8 cellular contexts compared by ENCODE assay signal in the genomic region with DNA sequence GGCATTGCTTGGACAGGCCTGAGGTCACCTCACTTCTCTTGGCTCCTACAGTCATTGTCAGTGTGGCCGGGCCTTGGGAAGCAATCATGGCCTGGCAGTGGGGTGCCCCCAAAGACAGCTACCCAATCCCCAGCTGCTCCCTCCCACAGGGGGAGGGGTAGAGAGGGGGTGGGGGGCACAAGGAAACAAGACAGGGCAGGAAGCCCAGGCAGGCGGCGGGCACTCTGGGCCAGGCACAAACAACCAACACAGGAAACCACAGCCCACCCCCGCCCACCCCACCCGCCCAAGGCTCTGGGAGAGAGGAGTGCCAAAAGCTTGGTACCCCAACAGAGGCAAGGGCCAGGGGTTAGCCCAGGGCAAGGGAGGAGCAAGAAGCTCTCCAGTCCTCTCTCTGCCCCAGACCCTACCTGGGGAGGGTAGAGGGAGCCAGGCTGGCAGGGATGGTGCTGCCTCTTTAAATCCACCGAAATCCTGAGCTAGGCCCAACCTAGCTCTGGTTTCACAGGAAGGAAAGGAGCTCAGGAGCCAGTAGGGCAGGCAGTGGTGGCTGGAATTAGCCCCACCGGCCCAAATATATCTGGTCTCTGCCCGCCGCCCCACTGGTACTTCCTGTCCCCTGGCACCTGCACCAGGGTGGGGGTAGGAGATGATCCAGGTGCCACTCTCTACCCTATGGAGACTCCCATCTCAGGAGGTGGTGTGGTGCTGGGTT. TPM values are rescaled to one million over a fixed set of nuclear protein-coding genes. Genes with fewer than 3 reads are reported as not detected.
DNase-seq lines count a peak whose midpoint lies in the region; ATAC-seq and TF ChIP-seq lines count a peak whose summit lies in the region.

No MANE protein-coding gene starts in this region.

- peaks cover 4% of the 10 kb centered on the region for H3K36me3 ChIP-seq in CD4-positive, CD25-positive, alpha-beta regulatory T cell (ENCODE audit: control insufficient read depth, insufficient read depth, low read length)
- no peaks in the 10 kb centered on the region for H3K36me3 ChIP-seq in PC-3 (ENCODE audit: low read depth, low read length)
- no peaks in the 10 kb centered on the region for H3K36me3 ChIP-seq in colonic mucosa

- CTCF ChIA-PET in PC-3 (lab: Charles Lee) = interaction anchor here (2.4 kb wide), 1 partner anchor 14 kb away, joined by 10 read pairs; no protein-coding TSS in a partner anchor

- DNase-seq in CD4-positive, CD25-positive, alpha-beta regulatory T cell = peak in 2 of 3 donors; percentile 34 to 74
- DNase-seq in PC-3 (peak; percentile 44), colonic mucosa (no peak), SK-N-DZ (ENCODE audit: low spot score) (no peak), NCI-H2171 (lab: John Stamatoyannopoulos, UW) (no peak), NCI-H2081 treated with DMSO at 0.1 percent for 48 hours (lab: John Stamatoyannopoulos, UW) (no peak)
- DNase-seq in natural killer cell treated with Interleukin-12 subunit alpha and Interleukin-12 subunit beta and Interleukin-15 and Interleukin-18, amount 100 ng/mL, for 72 hours (ENCODE audit: low spot score) = peak; percentile 64

- no peaks in the 10 kb centered on the region for H3K27me3 ChIP-seq in CD4-positive, CD25-positive, alpha-beta regulatory T cell (ENCODE audit: control insufficient read depth, insufficient read depth, low read length)
- no peaks in the 10 kb centered on the region for H3K27me3 ChIP-seq in PC-3 (ENCODE audit: low read length)
- no peaks in the 10 kb centered on the region for H3K27me3 ChIP-seq in colonic mucosa

- peaks cover 12% of the 10 kb centered on the region for H3K36me3 Mint-ChIP-seq in CD4-positive, CD25-positive, alpha-beta regulatory T cell
- H3K36me3 Mint-ChIP-seq in natural killer cell treated with Interleukin-12 subunit alpha and Interleukin-12 subunit beta and Interleukin-15 and Interleukin-18, amount 100 ng/mL, for 72 hours = no peaks in the 10 kb centered on the region

- peak overlapping the region; percentile 87 for H3K4me2 ChIP-seq in PC-3 (ENCODE audit: low read length)

- H3K9ac ChIP-seq in PC-3 (ENCODE audit: low read length) (peak overlapping the region; percentile 79), colonic mucosa (ENCODE audit: low read depth in 2 of 2, low read length in 2 of 2) (peak overlapping the region in 1 of 2 donors; percentile 87)

- H3K27me3 Mint-ChIP-seq in CD4-positive, CD25-positive, alpha-beta regulatory T cell = no peaks in the 10 kb centered on the region
- no peaks in the 10 kb centered on the region for H3K27me3 Mint-ChIP-seq in natural killer cell treated with Interleukin-12 subunit alpha and Interleukin-12 subunit beta and Interleukin-15 and Interleukin-18, amount 100 ng/mL, for 72 hours

- H2AFZ ChIP-seq in PC-3 (ENCODE audit: low read length) = no peak overlapping the region

- H3K27ac ChIP-seq in CD4-positive, CD25-positive, alpha-beta regulatory T cell (ENCODE audit: insufficient read depth, low read length, poor library complexity, severe bottlenecking) = peak overlapping the region; percentile 100
- peak overlapping the region; percentile 97 for H3K27ac ChIP-seq in PC-3 (ENCODE audit: low read length)
- H3K27ac ChIP-seq in colonic mucosa = peak overlapping the region; percentile 100

- no peak for ATAC-seq in CD4-positive, CD25-positive, alpha-beta regulatory T cell (ENCODE audit: low read depth in 2 of 2)
- ATAC-seq in PC-3 (no peak), HG02981 (IDR thresholded peaks at IDR 0.05; ENCODE audit: unreplicated experiment) (no peak)
- peak in 1 of 2 donors; percentile 4 for ATAC-seq in natural killer cell treated with Interleukin-12 subunit alpha and Interleukin-12 subunit beta and Interleukin-15 and Interleukin-18, amount 100 ng/mL, for 72 hours

- peaks cover 0 to 92% (median 51%) of the 10 kb centered on the region in 4 donors for H3K4me1 Mint-ChIP-seq in CD4-positive, CD25-positive, alpha-beta regulatory T cell
- peaks cover 66 to 76% of the 10 kb centered on the region in 2 donors for H3K4me1 Mint-ChIP-seq in natural killer cell treated with Interleukin-12 subunit alpha and Interleukin-12 subunit beta and Interleukin-15 and Interleukin-18, amount 100 ng/mL, for 72 hours (ENCODE audit: low read depth in 2 of 2)

- no peaks in the 10 kb centered on the region for H4K20me1 ChIP-seq in PC-3 (ENCODE audit: low read length)

- TF ChIP-seq CTCF in PC-3 (conservative IDR thresholded peaks at IDR 0.05; ENCODE audit: low read depth, low read length) (no peak), colonic mucosa (IDR thresholded peaks at IDR 0.05) (no peak)

- intact Hi-C loops in PC-3 (cut with micrococcal nuclease) = no loop called here
- intact Hi-C loops in colonic mucosa (cut with DNase I) = no loop called here

- H3K9me3 Mint-ChIP-seq in CD4-positive, CD25-positive, alpha-beta regulatory T cell = peaks cover 0 to 2% (median 0%) of the 10 kb centered on the region in 7 donors
- H3K9me3 Mint-ChIP-seq in natural killer cell treated with Interleukin-12 subunit alpha and Interleukin-12 subunit beta and Interleukin-15 and Interleukin-18, amount 100 ng/mL, for 72 hours = no peaks in the 10 kb centered on the region

- no peaks in the 10 kb centered on the region for H3K9me2 ChIP-seq in PC-3 (replicated peaks; ENCODE audit: low read length)

- peaks cover 100% of the 10 kb centered on the region for H3K4me1 ChIP-seq in CD4-positive, CD25-positive, alpha-beta regulatory T cell (ENCODE audit: control insufficient read depth, insufficient read depth, low read length, poor library complexity, severe bottlenecking)
- H3K4me1 ChIP-seq in PC-3 (ENCODE audit: insufficient read depth, low read length) (peaks cover 94% of the 10 kb centered on the region), colonic mucosa (peaks cover 71% of the 10 kb centered on the region)

- H3K4me3 Mint-ChIP-seq in CD4-positive, CD25-positive, alpha-beta regulatory T cell = peak overlapping the region; percentile 85 to 91 (median 86)
- H3K4me3 Mint-ChIP-seq in natural killer cell treated with Interleukin-12 subunit alpha and Interleukin-12 subunit beta and Interleukin-15 and Interleukin-18, amount 100 ng/mL, for 72 hours = peak overlapping the region; percentile 74

- POLR2A ChIA-PET in PC-3 (lab: Charles Lee; ENCODE audit: unreplicated experiment) = interaction anchor here (0.5 to 1.7 kb wide), 5 partner anchors 9 to 105 kb away, joined by 3 to 8 read pairs (median 5); partner anchors contain the start of genes BCL9L and TRAPPC4

- H3F3A ChIP-seq in PC-3 (ENCODE audit: low read length, unreplicated experiment) = peaks cover 17% of the 10 kb centered on the region

- peak overlapping the region; percentile 70 for H3K4me3 ChIP-seq in CD4-positive, CD25-positive, alpha-beta regulatory T cell (ENCODE audit: low read depth, low read length)
- peak overlapping the region; percentile 17; the same call in 1 of the 2 replicates for H3K4me3 ChIP-seq in PC-3 (ENCODE audit: low read length)
- no peak overlapping the region for H3K4me3 ChIP-seq in colonic mucosa

- peaks cover 87% of the 10 kb centered on the region for H3K79me2 ChIP-seq in PC-3 (ENCODE audit: low read length)

- no peaks in the 10 kb centered on the region for H3K9me3 ChIP-seq in CD4-positive, CD25-positive, alpha-beta regulatory T cell (ENCODE audit: control insufficient read depth in 2 of 2, low read length in 2 of 2)
- H3K9me3 ChIP-seq in PC-3 (ENCODE audit: low read length) (no peaks in the 10 kb centered on the region), colonic mucosa (no peaks in the 10 kb centered on the region)

- no TSS peak for BruUV-seq in PC-3 (replicated peaks; lab: Mats Ljungman, UMichigan)

- H3K27ac Mint-ChIP-seq in CD4-positive, CD25-positive, alpha-beta regulatory T cell = peak overlapping the region; percentile 99
- H3K27ac Mint-ChIP-seq in natural killer cell treated with Interleukin-12 subunit alpha and Interleukin-12 subunit beta and Interleukin-15 and Interleukin-18, amount 100 ng/mL, for 72 hours = peak overlapping the region; percentile 97 to 99

RNA-seq across cellular contexts. Expression of gene BCL9L, which starts 12.2 kb away (rescaled TPM):
- total RNA-seq in CD4-positive, CD25-positive, alpha-beta regulatory T cell = 229 TPM
- 1 to 10 TPM; 2.1 to 4.1 (median 3.1) TPM for polyA plus RNA-seq in CD4-positive, CD25-positive, alpha-beta regulatory T cell
- total RNA-seq in PC-3 (2014; rRNA removed) (49.7 and 68.2 TPM in 2 replicates), colonic mucosa (10 to 100 TPM; 31.4 to 37.4 TPM)
- total RNA-seq in natural killer cell treated with Interleukin-12 subunit alpha and Interleukin-12 subunit beta and Interleukin-15 and Interleukin-18, amount 100 ng/mL, for 72 hours = 10 to 100 TPM; 33.5 to 62.2 TPM
- polyA plus RNA-seq in SK-N-DZ (2014; cell fraction: cytosol; rRNA removed) = 1.3 and 2.8 TPM in 2 replicates
- polyA plus RNA-seq in SK-N-DZ (2014; cell fraction: nucleus; rRNA removed) = 1.1 and 1.7 TPM in 2 replicates

RNA-seq across cellular contexts. Expression of gene CXCR5, which starts 29.9 kb away (rescaled TPM):
- total RNA-seq in CD4-positive, CD25-positive, alpha-beta regulatory T cell = 4.8 TPM
- polyA plus RNA-seq in CD4-positive, CD25-positive, alpha-beta regulatory T cell = 10 to 100 TPM in 1 of 4 donors, 1 to 10 TPM in 3; 3.3 to 10.7 (median 6.0) TPM
- total RNA-seq in PC-3 (2014; rRNA removed) (not detected in 2 replicates), colonic mucosa (under 1 TPM; 0.05 to 0.19 TPM)
- 1 to 10 TPM; 3.1 to 6.3 TPM for total RNA-seq in natural killer cell treated with Interleukin-12 subunit alpha and Interleukin-12 subunit beta and Interleukin-15 and Interleukin-18, amount 100 ng/mL, for 72 hours
- not detected in 2 replicates for polyA plus RNA-seq in SK-N-DZ (2014; cell fraction: cytosol; rRNA removed)
- not detected in 2 replicates for polyA plus RNA-seq in SK-N-DZ (2014; cell fraction: nucleus; rRNA removed)

RNA-seq across cellular contexts. Expression of gene UPK2, which starts 42.5 kb away (rescaled TPM):
- total RNA-seq in CD4-positive, CD25-positive, alpha-beta regulatory T cell = not detected
- polyA plus RNA-seq in CD4-positive, CD25-positive, alpha-beta regulatory T cell = under 1 TPM; 0.19 to 0.42 (median 0.23) TPM
- total RNA-seq in PC-3 (2014; rRNA removed) (0.44 TPM in 1 of 2 replicates, not detected in the other), colonic mucosa (not detected)
- total RNA-seq in natural killer cell treated with Interleukin-12 subunit alpha and Interleukin-12 subunit beta and Interleukin-15 and Interleukin-18, amount 100 ng/mL, for 72 hours = 1 to 10 TPM in 1 of 2 donors, under 1 TPM in 1; 0.64 to 1.1 TPM
- polyA plus RNA-seq in SK-N-DZ (2014; cell fraction: cytosol; rRNA removed) = not detected in 2 replicates
- polyA plus RNA-seq in SK-N-DZ (2014; cell fraction: nucleus; rRNA removed) = not detected in 2 replicates

RNA-seq across cellular contexts. Expression of gene FOXR1, which starts 58.0 kb away (rescaled TPM):
- total RNA-seq in CD4-positive, CD25-positive, alpha-beta regulatory T cell = not detected
- not detected for polyA plus RNA-seq in CD4-positive, CD25-positive, alpha-beta regulatory T cell
- total RNA-seq in PC-3 (2014; rRNA removed) (not detected in 2 replicates), colonic mucosa (not detected)
- total RNA-seq in natural killer cell treated with Interleukin-12 subunit alpha and Interleukin-12 subunit beta and Interleukin-15 and Interleukin-18, amount 100 ng/mL, for 72 hours = not detected
- not detected in 2 replicates for polyA plus RNA-seq in SK-N-DZ (2014; cell fraction: cytosol; rRNA removed)
- not detected in 2 replicates for polyA plus RNA-seq in SK-N-DZ (2014; cell fraction: nucleus; rRNA removed)

Comparison
In these comparisons a context has a peak if more than half of its experiments do, and no peak if none do; other contexts are left out.
1. DNase-seq: peak in CD4-positive, CD25-positive, alpha-beta regulatory T cell (2 of 3), PC-3 (single experiment) and natural killer cell treated with Interleukin-12 subunit alpha and Interleukin-12 subunit beta and Interleukin-15 and Interleukin-18, amount 100 ng/mL, for 72 hours (single experiment); none in colonic mucosa (single experiment), SK-N-DZ (single experiment), NCI-H2171 (single experiment) and NCI-H2081 treated with DMSO at 0.1 percent for 48 hours (single experiment).
2. Peak in every context shown above with its lines, with median percentiles within 50 percentile points of each other: H3K27ac ChIP-seq.